In genomic region chr1:2148691-2149090, GRCh38 we compare ENCODE assay signal across 8 cellular contexts. TPM values are rescaled to one million over a fixed set of nuclear protein-coding genes. Genes with fewer than 3 reads are reported as not detected.
DNase-seq lines count a peak whose midpoint lies in the region; ATAC-seq and TF ChIP-seq lines count a peak whose summit lies in the region.

No MANE protein-coding gene starts in this region.

- H2AFZ ChIP-seq in osteoblast (ENCODE audit: low read length) (no peak overlapping the region), neuronal stem cell (ENCODE audit: low read length) (no peak overlapping the region)

- H3K27ac ChIP-seq in right atrium auricular region: no peak overlapping the region
- H3K27ac ChIP-seq in osteoblast (ENCODE audit: low read depth, low read length): no peak overlapping the region
- H3K27ac ChIP-seq in neuronal stem cell (replicated peaks; ENCODE audit: low read length): no peak overlapping the region

- no peaks in the 10 kb centered on the region for H4K20me1 ChIP-seq in osteoblast (ENCODE audit: insufficient read depth, low read length)

- no peak overlapping the region for H4K8ac ChIP-seq in neuronal stem cell (ENCODE audit: low read depth, low read length)

- H3K9ac ChIP-seq in neuronal stem cell (ENCODE audit: low read depth, low read length, poor library complexity): no peak overlapping the region

- H3K23ac ChIP-seq in neuronal stem cell (ENCODE audit: low read depth, low read length, poor library complexity): no peak overlapping the region

- H3K4me2 ChIP-seq in osteoblast (ENCODE audit: insufficient read depth, low read length) (no peak overlapping the region), neuronal stem cell (ENCODE audit: insufficient read depth, low read length, poor library complexity, severe bottlenecking) (no peak overlapping the region)

- H2BK5ac ChIP-seq in neuronal stem cell (ENCODE audit: low read length): no peak overlapping the region

- TF ChIP-seq CTCF in right atrium auricular region (IDR thresholded peaks at IDR 0.05): no peak
- TF ChIP-seq CTCF in osteoblast (IDR thresholded peaks at IDR 0.05; ENCODE audit: extremely low read depth, low read depth, low read length): no peak

- no CpG with 5 or more reads among the region's 14 CpGs for WGBS in neuronal stem cell (ENCODE audit: extremely low coverage in 2 of 2, insufficient read length in 2 of 2, insufficient replicate concordance in 1 of 2), 2 donors

- H3K18ac ChIP-seq in neuronal stem cell (ENCODE audit: low read length): no peak overlapping the region

- peak; percentile 46 for DNase-seq in stimulated activated CD4-positive, alpha-beta T cell treated with anti-CD3 and anti-CD28 coated beads, Interleukin-15, amount 100 ng/mL, for 24 hours
- no peak for DNase-seq in stimulated activated CD4-positive, alpha-beta T cell treated with anti-CD3 and anti-CD28 coated beads, Interleukin-12 subunit alpha, Interleukin-12 subunit beta, amount 100 ng/mL, for 4 hours
- peak; percentile 35 to 50 for DNase-seq in activated T-cell treated with anti-CD3 and anti-CD28 coated beads, Interleukin-2, amount 50 U/mL, for 72 hours
- DNase-seq in right atrium auricular region (ENCODE audit: low spot score): peak; percentile 62
- DNase-seq in amygdala (lab: John Stamatoyannopoulos, UW): no peak
- no peak for DNase-seq in osteoblast (ENCODE audit: insufficient read length, low spot score, missing footprints)
- no peak for DNase-seq in neuronal stem cell (ENCODE audit: low spot score)

- no peak overlapping the region for H3K4ac ChIP-seq in neuronal stem cell (ENCODE audit: low read length)

- H3K9me3 Mint-ChIP-seq in activated T-cell treated with anti-CD3 and anti-CD28 coated beads, Interleukin-2, amount 50 U/mL, for 72 hours: no peaks in the 10 kb centered on the region

- H2BK12ac ChIP-seq in neuronal stem cell (ENCODE audit: low read length): no peak overlapping the region

- no peak overlapping the region for H2BK15ac ChIP-seq in neuronal stem cell (ENCODE audit: low read length)

- H3K79me1 ChIP-seq in neuronal stem cell (ENCODE audit: low read depth, low read length): peaks cover 5% of the 10 kb centered on the region

- no peaks in the 10 kb centered on the region for H3K36me3 Mint-ChIP-seq in activated T-cell treated with anti-CD3 and anti-CD28 coated beads, Interleukin-2, amount 50 U/mL, for 72 hours (ENCODE audit: insufficient read depth in 2 of 2)

- H2BK120ac ChIP-seq in neuronal stem cell (ENCODE audit: low read depth, low read length): no peak overlapping the region

- H3K36me3 ChIP-seq in right atrium auricular region (peaks cover 4% of the 10 kb centered on the region), osteoblast (ENCODE audit: insufficient read depth, low read length) (no peaks in the 10 kb centered on the region), neuronal stem cell (replicated peaks in 1 of 2; ENCODE audit: control insufficient read depth in 2 of 2, insufficient read depth in 2 of 2, low read length in 2 of 2) (peaks cover 0 to 29% of the 10 kb centered on the region in 2 donors)

- H4K91ac ChIP-seq in neuronal stem cell (ENCODE audit: low read depth, low read length, poor library complexity): no peak overlapping the region

- ATAC-seq in activated T-cell treated with anti-CD3 and anti-CD28 coated beads, Interleukin-2, amount 50 U/mL, for 72 hours (replicated peaks in 1 of 2): peak; percentile 59 to 84
- ATAC-seq in SK-N-SH treated with all-trans-retinoic acid at 6 μM for 48 hours: no peak

- H3K27me3 ChIP-seq in right atrium auricular region: no peaks in the 10 kb centered on the region
- H3K27me3 ChIP-seq in osteoblast (ENCODE audit: insufficient read depth, low read length): peaks cover 4% of the 10 kb centered on the region
- peaks cover 0 to 6% (median 0%) of the 10 kb centered on the region in 3 experiments for H3K27me3 ChIP-seq in neuronal stem cell (ENCODE audit: control insufficient read depth in 3 of 3, insufficient read depth in 3 of 3, low read depth in 1 of 3, low read length in 3 of 3)

- no peak overlapping the region for H3K4me3 Mint-ChIP-seq in activated T-cell treated with anti-CD3 and anti-CD28 coated beads, Interleukin-2, amount 50 U/mL, for 72 hours

- no peak overlapping the region for H3K27ac Mint-ChIP-seq in activated T-cell treated with anti-CD3 and anti-CD28 coated beads, Interleukin-2, amount 50 U/mL, for 72 hours

- peaks cover 9% of the 10 kb centered on the region for H3K4me1 Mint-ChIP-seq in activated T-cell treated with anti-CD3 and anti-CD28 coated beads, Interleukin-2, amount 50 U/mL, for 72 hours (ENCODE audit: low read depth)

- H2AK5ac ChIP-seq in neuronal stem cell (ENCODE audit: low read depth, low read length): no peak overlapping the region

- H3K9me3 ChIP-seq in right atrium auricular region (no peaks in the 10 kb centered on the region), osteoblast (ENCODE audit: low read depth, low read length) (no peaks in the 10 kb centered on the region), neuronal stem cell (replicated peaks in 1 of 2; ENCODE audit: control insufficient read depth in 2 of 2, insufficient read depth in 1 of 2, low read depth in 1 of 2, low read length in 2 of 2) (no peaks in the 10 kb centered on the region)

- no peaks in the 10 kb centered on the region for H3K79me2 ChIP-seq in osteoblast (ENCODE audit: insufficient read depth, low read length)

- no peaks in the 10 kb centered on the region for H3K4me1 ChIP-seq in right atrium auricular region
- no peaks in the 10 kb centered on the region for H3K4me1 ChIP-seq in osteoblast (ENCODE audit: insufficient read depth, low read length)
- no peaks in the 10 kb centered on the region for H3K4me1 ChIP-seq in neuronal stem cell (ENCODE audit: control insufficient read depth in 2 of 2, insufficient read depth in 1 of 2, low read depth in 1 of 2, low read length in 2 of 2)

- no peak overlapping the region for H3K14ac ChIP-seq in neuronal stem cell (ENCODE audit: low read length)

- H3K27me3 Mint-ChIP-seq in activated T-cell treated with anti-CD3 and anti-CD28 coated beads, Interleukin-2, amount 50 U/mL, for 72 hours (ENCODE audit: low read depth): no peaks in the 10 kb centered on the region

- H3K4me3 ChIP-seq in right atrium auricular region (no peak overlapping the region), osteoblast (ENCODE audit: insufficient read depth, low read length) (no peak overlapping the region), neuronal stem cell (ENCODE audit: low read length in 2 of 2) (no peak overlapping the region)

TF ChIP-seq in SK-N-SH treated with all-trans-retinoic acid at 6 μM for 48 hours, 23 proteins besides CTCF, POLR2A, EP300 and RAD21:
- TF ChIP-seq ZFP30 (CRISPR knock-in tag; IDR thresholded peaks at IDR 0.05) (no peak), ZNF565 (CRISPR knock-in tag; conservative IDR thresholded peaks at IDR 0.05; ENCODE audit: low read depth) (no peak), OSR1 (CRISPR knock-in tag; IDR thresholded peaks at IDR 0.05) (no peak), GLIS3 (CRISPR knock-in tag; IDR thresholded peaks at IDR 0.05) (no peak), SNAI2 (CRISPR knock-in tag; IDR thresholded peaks at IDR 0.05) (no peak), ZFP3 (CRISPR knock-in tag; IDR thresholded peaks at IDR 0.05) (no peak), ISL1 (CRISPR knock-in tag; IDR thresholded peaks at IDR 0.05) (no peak), BACH2 (CRISPR knock-in tag; IDR thresholded peaks at IDR 0.05; ENCODE audit: borderline replicate concordance) (no peak), PPARA (CRISPR knock-in tag; IDR thresholded peaks at IDR 0.05; ENCODE audit: borderline replicate concordance) (no peak), ZNF70 (CRISPR knock-in tag; IDR thresholded peaks at IDR 0.05) (no peak)
- TF ChIP-seq, protein P1, sequence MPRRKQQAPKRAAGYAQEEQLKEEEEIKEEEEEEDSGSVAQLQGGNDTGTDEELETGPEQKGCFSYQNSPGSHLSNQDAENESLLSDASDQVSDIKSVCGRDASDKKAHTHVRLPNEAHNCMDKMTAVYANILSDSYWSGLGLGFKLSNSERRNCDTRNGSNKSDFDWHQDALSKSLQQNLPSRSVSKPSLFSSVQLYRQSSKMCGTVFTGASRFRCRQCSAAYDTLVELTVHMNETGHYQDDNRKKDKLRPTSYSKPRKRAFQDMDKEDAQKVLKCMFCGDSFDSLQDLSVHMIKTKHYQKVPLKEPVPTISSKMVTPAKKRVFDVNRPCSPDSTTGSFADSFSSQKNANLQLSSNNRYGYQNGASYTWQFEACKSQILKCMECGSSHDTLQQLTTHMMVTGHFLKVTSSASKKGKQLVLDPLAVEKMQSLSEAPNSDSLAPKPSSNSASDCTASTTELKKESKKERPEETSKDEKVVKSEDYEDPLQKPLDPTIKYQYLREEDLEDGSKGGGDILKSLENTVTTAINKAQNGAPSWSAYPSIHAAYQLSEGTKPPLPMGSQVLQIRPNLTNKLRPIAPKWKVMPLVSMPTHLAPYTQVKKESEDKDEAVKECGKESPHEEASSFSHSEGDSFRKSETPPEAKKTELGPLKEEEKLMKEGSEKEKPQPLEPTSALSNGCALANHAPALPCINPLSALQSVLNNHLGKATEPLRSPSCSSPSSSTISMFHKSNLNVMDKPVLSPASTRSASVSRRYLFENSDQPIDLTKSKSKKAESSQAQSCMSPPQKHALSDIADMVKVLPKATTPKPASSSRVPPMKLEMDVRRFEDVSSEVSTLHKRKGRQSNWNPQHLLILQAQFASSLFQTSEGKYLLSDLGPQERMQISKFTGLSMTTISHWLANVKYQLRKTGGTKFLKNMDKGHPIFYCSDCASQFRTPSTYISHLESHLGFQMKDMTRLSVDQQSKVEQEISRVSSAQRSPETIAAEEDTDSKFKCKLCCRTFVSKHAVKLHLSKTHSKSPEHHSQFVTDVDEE (CRISPR knock-in tag; IDR thresholded peaks at IDR 0.05): no peak

RNA-seq across cellular contexts. Expression of gene FAAP20, which starts 45.9 kb away (rescaled TPM):
- 10 to 100 TPM; 74.6 to 80.4 TPM for total RNA-seq in activated T-cell treated with anti-CD3 and anti-CD28 coated beads, Interleukin-2, amount 50 U/mL, for 72 hours
- total RNA-seq in right atrium auricular region (10 to 100 TPM; 18.5 to 24.3 TPM), osteoblast (18.6 and 25.3 TPM in 2 replicates)
- 108 TPM for polyA plus RNA-seq in neuronal stem cell (2013, experiment 1 of 2)
- polyA plus RNA-seq in neuronal stem cell (2013, experiment 2 of 2): 108 TPM

Comparison
In these comparisons a context has a peak if more than half of its experiments do, and no peak if none do; other contexts are left out.
1. DNase-seq: peak in stimulated activated CD4-positive, alpha-beta T cell treated with anti-CD3 and anti-CD28 coated beads, Interleukin-15, amount 100 ng/mL, for 24 hours (single experiment), activated T-cell treated with anti-CD3 and anti-CD28 coated beads, Interleukin-2, amount 50 U/mL, for 72 hours (2 of 2) and right atrium auricular region (single experiment); none in stimulated activated CD4-positive, alpha-beta T cell treated with anti-CD3 and anti-CD28 coated beads, Interleukin-12 subunit alpha, Interleukin-12 subunit beta, amount 100 ng/mL, for 4 hours (single experiment), amygdala (0 of 56), osteoblast (single experiment) and neuronal stem cell (single experiment).